In the genomic region with DNA sequence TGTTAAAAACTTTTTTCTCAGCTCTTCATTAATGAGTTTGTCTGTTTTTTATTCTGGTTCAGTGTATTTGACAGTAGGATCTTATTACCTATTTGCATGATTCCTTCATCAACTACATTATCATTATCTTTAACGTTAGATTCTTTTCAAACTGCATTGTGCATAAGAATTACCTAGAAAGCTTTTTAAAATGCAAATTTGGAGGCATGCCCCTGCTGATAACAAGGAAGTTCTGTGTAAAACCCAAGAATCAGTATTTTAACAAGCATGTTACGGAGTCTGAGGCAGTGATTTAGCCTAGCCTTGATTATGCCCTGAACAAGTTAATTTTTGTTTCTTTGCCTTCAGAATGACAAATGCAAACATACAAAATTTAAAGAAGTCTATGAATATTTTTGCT, we compare ENCODE assay signal across 20 cellular contexts. TPM values are rescaled to one million over a fixed set of nuclear protein-coding genes. Genes with fewer than 3 reads are reported as not detected.
DNase-seq lines count a peak whose midpoint lies in the region; ATAC-seq, FAIRE-seq and TF ChIP-seq lines count a peak whose summit lies in the region.
"Had no signal": no experiment of that assay in that cellular context is flagged by ENCODE, and none has a peak within 500 bp of the region (broad histone marks: within the 10 kb centered on the region; RNA-seq: fewer than 3 reads in every experiment).

No MANE protein-coding gene starts in this region.

- no peak for ATAC-seq in left ventricle myocardium superior
- no peak for ATAC-seq in gastrocnemius medialis
- ATAC-seq in stimulated activated memory B cell treated with anti-CD40 and anti-IgM and Interleukin-4, amounts not matched to agents 10 μg/mL and 1 μg/mL and 100 μg/mL, for 72 hours, result no peak
- ATAC-seq: GM12878, HCT116, K562 had no signal

- TF ChIP-seq CTCF in left ventricle myocardium inferior (IDR thresholded peaks at IDR 0.05; ENCODE audit: borderline replicate concordance) (no peak), endothelial cell of umbilical vein (IDR thresholded peaks at IDR 0.05; ENCODE audit: extremely low read depth in 1 of 2, insufficient read depth in 1 of 2, low read depth in 1 of 2, low read length in 2 of 2) (no peak), gastrocnemius medialis (IDR thresholded peaks at IDR 0.05 in 4 of 5, conservative IDR thresholded peaks at IDR 0.05 in 1 of 5) (no peak)

- H2AFZ ChIP-seq in endothelial cell of umbilical vein (ENCODE audit: low read depth, low read length), result no peak overlapping the region

- H3K27ac ChIP-seq in left ventricle myocardium inferior (replicated peaks) (peak overlapping the region; percentile 71), endothelial cell of umbilical vein (ENCODE audit: insufficient read depth, low read depth, low read length) (peak overlapping the region; percentile 64), gastrocnemius medialis (peak overlapping the region in 3 of 4 donors; percentile 9 to 37 (median 34))
- H3K27ac ChIP-seq: C4-2B, RWPE1 had no signal

- in situ Hi-C loops in gastrocnemius medialis (cut with MboI; ENCODE audit: low sequenced_read_pairs in 4 of 4), result loop anchor here in 1 of 4 donors (25.0 kb wide), 1 partner anchor 625 kb away; a partner anchor contains a TSS

- no peak for FAIRE-seq in endothelial cell of umbilical vein (lab: Jason Lieb, UNC)
- FAIRE-seq: A204.1, GM12878, K562 had no signal

- CTCF ChIA-PET in endothelial cell of umbilical vein (lab: Charles Lee), result interaction anchor here (1.4 to 6.1 kb wide), 4 partner anchors 11 to 372 kb away, joined by 3 to 57 read pairs (median 8); no protein-coding TSS in a partner anchor

- dilution Hi-C loops in endothelial cell of umbilical vein (cut with MboI; ENCODE audit: extremely low pct_ligation_motif_present, low sequenced_read_pairs), result no loop called here

- H3K9me3 ChIP-seq in left ventricle myocardium inferior (replicated peaks) (no peaks in the 10 kb centered on the region), endothelial cell of umbilical vein (replicated peaks; ENCODE audit: control insufficient read depth, insufficient read depth, low read length) (no peaks in the 10 kb centered on the region), gastrocnemius medialis (no peaks in the 10 kb centered on the region)

- no peaks in the 10 kb centered on the region for H3K27me3 Mint-ChIP-seq in stimulated activated memory B cell treated with anti-CD40 and anti-IgM and Interleukin-4, amounts not matched to agents 10 μg/mL and 1 μg/mL and 100 μg/mL, for 72 hours

- no peak for TF ChIP-seq POLR2A in endothelial cell of umbilical vein (IDR thresholded peaks at IDR 0.05; ENCODE audit: low read depth, low read length)
- TF ChIP-seq POLR2A in gastrocnemius medialis (IDR thresholded peaks at IDR 0.05), result no peak

- no peaks in the 10 kb centered on the region for H3K9me3 Mint-ChIP-seq in stimulated activated memory B cell treated with anti-CD40 and anti-IgM and Interleukin-4, amounts not matched to agents 10 μg/mL and 1 μg/mL and 100 μg/mL, for 72 hours

- no peaks in the 10 kb centered on the region for H4K20me1 ChIP-seq in endothelial cell of umbilical vein (replicated peaks; ENCODE audit: control insufficient read depth, extremely low read depth, insufficient read depth, low read length)

- H3K9me1 ChIP-seq in endothelial cell of umbilical vein (replicated peaks; ENCODE audit: control insufficient read depth, extremely low read depth, insufficient read depth, low read length), result no peaks in the 10 kb centered on the region

- H3K9ac ChIP-seq in endothelial cell of umbilical vein (replicated peaks; ENCODE audit: extremely low read depth, insufficient read depth, low read length), result peak overlapping the region; percentile 60

- H3K4me1 ChIP-seq in left ventricle myocardium inferior (peaks cover 66% of the 10 kb centered on the region), endothelial cell of umbilical vein (ENCODE audit: control insufficient read depth, extremely low read depth, insufficient read depth, low read length) (peaks cover 33% of the 10 kb centered on the region), gastrocnemius medialis (no peaks in the 10 kb centered on the region)

- H3K36me3 ChIP-seq in left ventricle myocardium inferior (peaks cover 31% of the 10 kb centered on the region), endothelial cell of umbilical vein (ENCODE audit: control insufficient read depth in 2 of 2, extremely low read depth in 1 of 2, insufficient read depth in 2 of 2, low read length in 2 of 2) (peaks cover 0 to 3% of the 10 kb centered on the region in 2 experiments), gastrocnemius medialis (no peaks in the 10 kb centered on the region)

- H3K4me2 ChIP-seq in endothelial cell of umbilical vein (ENCODE audit: insufficient read depth, low read length), result peak overlapping the region; percentile 60

- intact Hi-C loops in left ventricle myocardium inferior (cut with micrococcal nuclease) (no loop called here), left ventricle myocardium superior (cut with micrococcal nuclease) (no loop called here), endothelial cell of umbilical vein (cut with micrococcal nuclease) (loop anchor here (1.0 kb wide), 3 partner anchors 7 to 132 kb away; no protein-coding TSS in a partner anchor), gastrocnemius medialis (cut with DNase I; ENCODE audit: low total_unique reads) (no loop called here)

- H3K27ac Mint-ChIP-seq in stimulated activated memory B cell treated with anti-CD40 and anti-IgM and Interleukin-4, amounts not matched to agents 10 μg/mL and 1 μg/mL and 100 μg/mL, for 72 hours, result no peak overlapping the region

- BruUV-seq in endothelial cell of umbilical vein (replicated peaks; lab: Mats Ljungman, UMichigan), result no TSS peak

- peaks cover 8% of the 10 kb centered on the region for H3K4me1 Mint-ChIP-seq in stimulated activated memory B cell treated with anti-CD40 and anti-IgM and Interleukin-4, amounts not matched to agents 10 μg/mL and 1 μg/mL and 100 μg/mL, for 72 hours

- DNase-seq in left ventricle myocardium inferior, result no peak
- DNase-seq in left ventricle myocardium superior, result no peak
- DNase-seq in endothelial cell of umbilical vein (ENCODE audit: low read depth, low spot score), result peak; percentile 44
- no peak for DNase-seq in gastrocnemius medialis
- no peak for DNase-seq in stimulated activated CD4-positive, alpha-beta T cell treated with anti-CD3 and anti-CD28 coated beads, Interleukin-15, amount 100 ng/mL, for 24 hours
- no peak for DNase-seq in occipital lobe (lab: John Stamatoyannopoulos, UW)
- no peak for DNase-seq in foreskin melanocyte
- DNase-seq: COR-L47, NCI-H146, NCI-H2107, NCI-H345, NCI-H526 treated with DMSO at 0.1 percent for 48 hours had no signal

- no peak overlapping the region for H3K4me3 Mint-ChIP-seq in stimulated activated memory B cell treated with anti-CD40 and anti-IgM and Interleukin-4, amounts not matched to agents 10 μg/mL and 1 μg/mL and 100 μg/mL, for 72 hours

- H3K27me3 ChIP-seq in left ventricle myocardium inferior (ENCODE audit: low read depth) (no peaks in the 10 kb centered on the region), endothelial cell of umbilical vein (ENCODE audit: control insufficient read depth in 2 of 2, insufficient read depth in 2 of 2, low read length in 2 of 2) (no peaks in the 10 kb centered on the region), gastrocnemius medialis (no peaks in the 10 kb centered on the region)

- H3K4me3 ChIP-seq in left ventricle myocardium inferior, result no peak overlapping the region
- H3K4me3 ChIP-seq in endothelial cell of umbilical vein (replicated peaks in 1 of 3; ENCODE audit: insufficient read depth in 1 of 3, low read depth in 1 of 3, low read length in 3 of 3), result peak overlapping the region in 1 of 3 experiments; percentile 2
- no peak overlapping the region for H3K4me3 ChIP-seq in gastrocnemius medialis
- H3K4me3 ChIP-seq: GM12878, K562 had no signal

- H3K79me2 ChIP-seq in endothelial cell of umbilical vein (ENCODE audit: control insufficient read depth, insufficient read depth, low read length), result peaks cover 41% of the 10 kb centered on the region

- H3K36me3 Mint-ChIP-seq in stimulated activated memory B cell treated with anti-CD40 and anti-IgM and Interleukin-4, amounts not matched to agents 10 μg/mL and 1 μg/mL and 100 μg/mL, for 72 hours, result peaks cover 27% of the 10 kb centered on the region

- POLR2A ChIA-PET in endothelial cell of umbilical vein (lab: Charles Lee), result interaction anchor here (1.0 kb wide), 1 partner anchor 8 kb away, joined by 3 read pairs; no protein-coding TSS in a partner anchor

TF ChIP-seq in endothelial cell of umbilical vein, 7 proteins besides CTCF, POLR2A, EP300 and RAD21:
- TF ChIP-seq, protein P1, sequence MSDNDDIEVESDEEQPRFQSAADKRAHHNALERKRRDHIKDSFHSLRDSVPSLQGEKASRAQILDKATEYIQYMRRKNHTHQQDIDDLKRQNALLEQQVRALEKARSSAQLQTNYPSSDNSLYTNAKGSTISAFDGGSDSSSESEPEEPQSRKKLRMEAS (IDR thresholded peaks at IDR 0.05; ENCODE audit: insufficient read depth, insufficient read length), result no peak
- TF ChIP-seq POLR2AphosphoS5 (IDR thresholded peaks at IDR 0.05; ENCODE audit: insufficient read depth, low read depth, low read length), result no peak
- no peak for TF ChIP-seq JUN (IDR thresholded peaks at IDR 0.05; ENCODE audit: borderline replicate concordance, insufficient read depth, insufficient read length, low read depth)
- no peak for TF ChIP-seq GATA2 (IDR thresholded peaks at IDR 0.05; ENCODE audit: insufficient read depth, insufficient read length, low read depth, low read length)
- TF ChIP-seq FOS (IDR thresholded peaks at IDR 0.05; ENCODE audit: borderline replicate concordance, insufficient read depth, low read length), result no peak
- TF ChIP-seq EZH2 (IDR thresholded peaks at IDR 0.05; ENCODE audit: borderline replicate concordance, low read depth, low read length, severe bottlenecking), result no peak
- TF ChIP-seq MYC (IDR thresholded peaks at IDR 0.05; ENCODE audit: low read depth, low read length), result no peak

RNA-seq across cellular contexts. Expression of a gene that starts 14.2 kb away (rescaled TPM):
- total RNA-seq in left ventricle myocardium inferior (24.9 TPM), left ventricle myocardium superior (37.9 TPM), endothelial cell of umbilical vein (29.3 and 31.8 TPM in 2 replicates), gastrocnemius medialis (10 to 100 TPM; 12.0 to 13.6 (median 13.1) TPM), occipital lobe (20.9 TPM)
- 3.3 and 4.8 TPM in 2 replicates for polyA plus RNA-seq in endothelial cell of umbilical vein
- polyA plus RNA-seq in endothelial cell of umbilical vein (2011; cell fraction: cytosol; rRNA removed), result 5.2 and 6.8 TPM in 2 replicates
- polyA plus RNA-seq in endothelial cell of umbilical vein (2011; cell fraction: nucleus; rRNA removed), result 14.4 and 17.2 TPM in 2 replicates
- 9.2 and 13.9 TPM in 2 replicates for polyA plus RNA-seq in endothelial cell of umbilical vein (2012)
- 8.4 and 15.3 TPM in 2 replicates for polyA minus RNA-seq in endothelial cell of umbilical vein
- polyA minus RNA-seq in endothelial cell of umbilical vein (2011; cell fraction: cytosol; rRNA and poly(A)+ RNA removed), result 14.4 TPM
- 44.0 and 47.0 TPM in 2 replicates for polyA minus RNA-seq in endothelial cell of umbilical vein (2011; cell fraction: nucleus; rRNA and poly(A)+ RNA removed)
- total RNA-seq: G401 had no signal
- polyA plus RNA-seq: K562 had no signal
